Comparison of ENCODE assay signal across 21 cellular contexts in genomic region chr1:15727021-15727420, GRCh38. TPM values are rescaled to one million over a fixed set of nuclear protein-coding genes. Genes with fewer than 3 reads are reported as not detected.
"Had no signal": no experiment of that assay in that cellular context is flagged by ENCODE, and none has a peak within 500 bp of the region (broad histone marks: within the 10 kb centered on the region; RNA-seq: fewer than 3 reads in every experiment).

No MANE protein-coding gene starts in this region.

- ATAC-seq: effector memory CD8-positive, alpha-beta T cell; gastroesophageal sphincter had no signal

- H3K9me3 ChIP-seq: ascending aorta, breast epithelium, gastroesophageal sphincter had no signal

- H3K4me3 Mint-ChIP-seq: activated CD4-positive, alpha-beta T cell treated with anti-CD3 and anti-CD28 coated beads, Interleukin-2, amount 10 ng/mL, durations not matched to agents 7 days and 5 days; activated naive CD8-positive, alpha-beta T cell treated with anti-CD3 and anti-CD28 coated beads, Interleukin-2, amount 10 ng/mL, durations not matched to agents 7 days and 5 days; effector memory CD8-positive, alpha-beta T cell; nephron had no signal

- H3K27me3 Mint-ChIP-seq: activated CD4-positive, alpha-beta T cell treated with anti-CD3 and anti-CD28 coated beads, Interleukin-2, amount 10 ng/mL, durations not matched to agents 7 days and 5 days; activated naive CD8-positive, alpha-beta T cell treated with anti-CD3 and anti-CD28 coated beads, Interleukin-2, amount 10 ng/mL, durations not matched to agents 7 days and 5 days; effector memory CD8-positive, alpha-beta T cell had no signal

- H3K4me1 ChIP-seq: ascending aorta, breast epithelium, gastroesophageal sphincter had no signal

- H3K27ac ChIP-seq: ascending aorta, breast epithelium, gastroesophageal sphincter had no signal

- H3K27me3 ChIP-seq: ascending aorta, breast epithelium, gastroesophageal sphincter had no signal

- DNase-seq: activated CD4-positive, alpha-beta T cell treated with anti-CD3 and anti-CD28 coated beads, Interleukin-2, amount 10 ng/mL, durations not matched to agents 7 days and 5 days; activated CD4-positive, CD25-positive, alpha-beta regulatory T cell; activated CD8-positive, alpha-beta memory T cell treated with anti-CD3 and anti-CD28 coated beads, Interleukin-2, amount 50 U/mL, for 48 hours; activated gamma-delta T cell treated with Interleukin-2 at 50 U/mL for 16 hours; activated naive CD8-positive, alpha-beta T cell treated with anti-CD3 and anti-CD28 coated beads, Interleukin-2, amount 10 ng/mL, durations not matched to agents 7 days and 5 days; dermis blood vessel endothelial cell; effector memory CD8-positive, alpha-beta T cell; stimulated activated CD4-positive, alpha-beta T cell treated with anti-CD3 and anti-CD28 coated beads, Interleukin-12 subunit alpha, Interleukin-12 subunit beta, amount 100 ng/mL, for 4 hours; stimulated activated CD4-positive, alpha-beta T cell treated with anti-CD3 and anti-CD28 coated beads, Interleukin-2, amount 100 ng/mL, for 24 hours had no signal

- H3K4me1 Mint-ChIP-seq: activated CD4-positive, alpha-beta T cell treated with anti-CD3 and anti-CD28 coated beads, Interleukin-2, amount 10 ng/mL, durations not matched to agents 7 days and 5 days; activated naive CD8-positive, alpha-beta T cell treated with anti-CD3 and anti-CD28 coated beads, Interleukin-2, amount 10 ng/mL, durations not matched to agents 7 days and 5 days had no signal

- H3K27ac Mint-ChIP-seq: activated CD4-positive, alpha-beta T cell treated with anti-CD3 and anti-CD28 coated beads, Interleukin-2, amount 10 ng/mL, durations not matched to agents 7 days and 5 days; activated naive CD8-positive, alpha-beta T cell treated with anti-CD3 and anti-CD28 coated beads, Interleukin-2, amount 10 ng/mL, durations not matched to agents 7 days and 5 days; nephron had no signal

- H3K9me3 Mint-ChIP-seq: activated CD4-positive, alpha-beta T cell treated with anti-CD3 and anti-CD28 coated beads, Interleukin-2, amount 10 ng/mL, durations not matched to agents 7 days and 5 days; activated naive CD8-positive, alpha-beta T cell treated with anti-CD3 and anti-CD28 coated beads, Interleukin-2, amount 10 ng/mL, durations not matched to agents 7 days and 5 days; effector memory CD8-positive, alpha-beta T cell; nephron had no signal

- H3K4me3 ChIP-seq: ascending aorta, breast epithelium, gastroesophageal sphincter had no signal

RNA-seq across cellular contexts. Expression of gene TMEM82, which starts 15.3 kb away (rescaled TPM):
- total RNA-seq: activated CD4-positive, alpha-beta T cell treated with anti-CD3 and anti-CD28 coated beads, Interleukin-2, amount 10 ng/mL, durations not matched to agents 7 days and 5 days; activated naive CD8-positive, alpha-beta T cell treated with anti-CD3 and anti-CD28 coated beads, Interleukin-2, amount 10 ng/mL, durations not matched to agents 7 days and 5 days; ascending aorta; breast epithelium; chondrocyte; dermis blood vessel endothelial cell; epithelial cell of proximal tubule; gastroesophageal sphincter; lower leg skin; mesenteric fat pad; osteocyte; pulmonary artery endothelial cell; T-helper 2 cell treated with Interferon-gamma antibody and Interleukin-4, amounts not matched to agents 100 ng/mL and 5 ng/mL, for 36 hours; urinary bladder had no signal

RNA-seq across cellular contexts. Expression of gene FBLIM1, which starts 31.6 kb away (rescaled TPM):
- total RNA-seq: T-helper 2 cell treated with Interferon-gamma antibody and Interleukin-4, amounts not matched to agents 100 ng/mL and 5 ng/mL, for 36 hours had no signal
